Comparison of ENCODE assay signal across 1 cellular context in genomic region chr10:98228266-98228665, GRCh38. TPM values are rescaled to one million over a fixed set of nuclear protein-coding genes. Genes with fewer than 3 reads are reported as not detected.
"Had no signal": no experiment of that assay in that cellular context is flagged by ENCODE, and none has a peak within 500 bp of the region (broad histone marks: within the 10 kb centered on the region; RNA-seq: fewer than 3 reads in every experiment).

No MANE protein-coding gene starts in this region.

RNA-seq across cellular contexts. Expression of gene LOXL4, which starts 39.7 kb away (rescaled TPM):
- total RNA-seq: HT1080 had no signal
